In the genomic region with DNA sequence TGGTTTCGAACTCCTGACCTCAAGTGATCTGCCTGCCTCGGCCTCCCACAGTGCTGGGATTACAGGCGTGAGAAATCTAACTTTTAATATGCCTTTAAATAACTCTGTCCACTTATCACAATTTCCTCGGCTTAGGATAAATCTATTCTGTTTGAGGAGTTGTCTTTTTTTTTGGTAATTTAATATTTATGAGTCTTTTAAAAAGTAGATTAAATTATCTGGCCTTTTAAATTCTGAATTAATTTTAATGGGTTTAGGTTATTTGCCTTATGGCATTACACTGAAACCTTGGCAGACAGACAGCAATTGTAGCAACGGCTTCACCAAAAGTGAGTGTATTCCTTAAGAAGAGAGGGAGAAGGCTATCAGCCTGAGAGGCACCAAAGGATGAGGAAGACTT, we compare ENCODE assay signal across 34 cellular contexts.
"Had no signal": no experiment of that assay in that cellular context is flagged by ENCODE, and none has a peak within 500 bp of the region (broad histone marks: within the 10 kb centered on the region; RNA-seq: fewer than 3 reads in every experiment).

No MANE protein-coding gene starts in this region.

- H3K36me3 ChIP-seq: MG63 had no signal

- H3K27ac ChIP-seq: KMS-11 had no signal

- H3K9me3 ChIP-seq: MG63 had no signal

- H3K4me3 ChIP-seq: MG63 had no signal

- H3K9ac ChIP-seq: KMS-11 had no signal

- H3K4me2 ChIP-seq: KMS-11 had no signal

- DNase-seq: Karpas-422, Kasumi-1, MG63, MM.1S, MV-4-11, NCI-H1048, NCI-H1092, NCI-H1092 treated with DMSO at 0.1 percent for 48 hours, NCI-H1105, NCI-H1105 treated with DMSO at 0.1 percent for 48 hours, NCI-H1417, NCI-H1417 treated with DMSO at 0.1 percent for 48 hours, NCI-H1436, NCI-H1436 treated with DMSO at 0.1 percent for 48 hours, NCI-H146, NCI-H1694, NCI-H1694 treated with DMSO at 0.1 percent for 48 hours, NCI-H187, NCI-H187 treated with DMSO at 0.1 percent for 48 hours, NCI-H1930, NCI-H2029, NCI-H2029 treated with DMSO at 0.1 percent for 48 hours, NCI-H2081, NCI-H2081 treated with DMSO at 0.1 percent for 48 hours, NCI-H2107, NCI-H2171, NCI-H2171 treated with DMSO at 0.1 percent for 48 hours, NCI-H2227 treated with DMSO at 0.1 percent for 48 hours, NCI-H226, NCI-H345, NCI-H446, NCI-H446 treated with DMSO at 0.1 percent for 48 hours, NCI-H510A had no signal

- H3K27me3 ChIP-seq: MG63 had no signal
